ENCODE assay signal across 1 cellular context in the genomic region with DNA sequence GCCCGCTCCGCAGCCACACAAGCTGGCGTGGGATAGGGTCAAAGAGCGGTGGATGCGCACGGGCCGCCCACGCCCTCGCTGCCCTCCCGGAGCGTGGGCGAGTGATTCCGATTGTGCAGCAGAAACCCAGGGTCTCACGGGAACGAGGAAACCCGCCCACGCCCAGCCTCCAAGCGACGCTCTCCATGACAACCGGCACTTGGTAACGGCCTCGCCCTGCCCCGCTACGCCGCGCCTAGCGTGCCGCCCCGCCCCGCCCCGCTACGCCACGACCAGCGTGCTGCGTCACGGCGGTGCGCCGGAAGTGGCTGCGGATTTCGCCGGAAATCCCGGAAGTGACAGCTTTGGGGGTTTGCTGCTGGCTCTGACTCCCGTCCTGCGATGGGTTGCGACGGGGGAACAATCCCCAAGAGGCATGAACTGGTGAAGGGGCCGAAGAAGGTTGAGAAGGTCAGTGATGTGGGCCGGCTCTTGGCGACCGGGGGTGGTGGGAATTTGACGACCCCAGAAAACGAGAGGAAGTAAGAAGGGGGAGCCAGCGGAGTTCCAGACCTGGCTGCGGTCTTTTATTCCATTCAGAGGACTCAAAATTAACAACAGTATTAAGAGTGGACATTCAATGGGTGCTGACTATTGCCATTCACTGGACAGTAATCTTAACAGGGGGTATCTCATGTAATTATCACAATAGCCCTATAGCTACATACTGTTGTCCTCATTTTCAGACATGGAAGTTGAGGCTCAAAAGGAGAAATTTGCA.
TF ChIP-seq lines count a peak whose summit lies in the region.

RTF2 (plus strand) TSS at position 311 of the 760 bp plus-strand sequence; CDS start at position 382, 71 bp downstream.

TF ChIP-seq in HepG2, 621 proteins besides CTCF, POLR2A, EP300 and RAD21 (continued from another document and continues in another):
- TF ChIP-seq ZNF574 (CRISPR knock-in tag; IDR thresholded peaks at IDR 0.05) (peak; percentile 97), CREM (IDR thresholded peaks at IDR 0.05) (peak; percentile 98), CREM (CRISPR knock-in tag; IDR thresholded peaks at IDR 0.05) (peak; percentile 96), PHF21A (CRISPR knock-in tag; IDR thresholded peaks at IDR 0.05) (0 out of 2 replicates have a peak, but pooled peaks have one; percentile 64), ZHX1 (CRISPR knock-in tag; IDR thresholded peaks at IDR 0.05; ENCODE audit: low read depth) (peak; percentile 97), CAMTA2 (CRISPR knock-in tag; IDR thresholded peaks at IDR 0.05; ENCODE audit: borderline replicate concordance) (no peak; the same call in 1 of the 2 replicates), NFATC3 (CRISPR knock-in tag; IDR thresholded peaks at IDR 0.05) (no peak; the same call in 1 of the 2 replicates), CREBL2 (CRISPR knock-in tag; IDR thresholded peaks at IDR 0.05; ENCODE audit: borderline replicate concordance) (0 out of 2 replicates have a peak, but pooled peaks have one; percentile 79), ZBTB26 (CRISPR knock-in tag; IDR thresholded peaks at IDR 0.05; ENCODE audit: borderline replicate concordance) (peak; percentile 89; the same call in 1 of the 2 replicates), ZNF33B (CRISPR knock-in tag; IDR thresholded peaks at IDR 0.05) (no peak; the same call in 1 of the 2 replicates), IKZF1 (IDR thresholded peaks at IDR 0.05) (no peak), SATB2 (CRISPR knock-in tag; IDR thresholded peaks at IDR 0.05) (no peak), MAFK (conservative IDR thresholded peaks at IDR 0.05 in 1 of 2, IDR thresholded peaks at IDR 0.05 in 1 of 2; ENCODE audit: low read length in 2 of 2) (no peak; a peak in 2 of 4 replicates), RFXAP (CRISPR knock-in tag; IDR thresholded peaks at IDR 0.05; ENCODE audit: borderline replicate concordance) (peak; percentile 95; the same call in 1 of the 2 replicates), ZNF737 (CRISPR knock-in tag; IDR thresholded peaks at IDR 0.05; ENCODE audit: borderline replicate concordance) (peak; percentile 63; the same call in 1 of the 2 replicates), TFAP4 (IDR thresholded peaks at IDR 0.05; ENCODE audit: borderline replicate concordance, low read depth) (peak; percentile 41; the same call in 1 of the 2 replicates), SIN3A (IDR thresholded peaks at IDR 0.05; ENCODE audit: borderline replicate concordance, low read depth, low read length) (peak; percentile 96), ZNF775 (CRISPR knock-in tag; IDR thresholded peaks at IDR 0.05; ENCODE audit: borderline replicate concordance) (no peak), SP4 (CRISPR knock-in tag; IDR thresholded peaks at IDR 0.05) (peak; percentile 96; the same call in 1 of the 2 replicates), PREB (CRISPR knock-in tag; IDR thresholded peaks at IDR 0.05) (no peak), ZBTB3 (CRISPR knock-in tag; IDR thresholded peaks at IDR 0.05; ENCODE audit: borderline replicate concordance, low read depth) (peak; percentile 97), SNAI1 (CRISPR knock-in tag; IDR thresholded peaks at IDR 0.05; ENCODE audit: borderline replicate concordance) (no peak), PCBP1 (IDR thresholded peaks at IDR 0.05; ENCODE audit: borderline replicate concordance, low read depth, low read length) (peak; percentile 98), ZNF720 (CRISPR knock-in tag; IDR thresholded peaks at IDR 0.05) (no peak), YEATS4 (CRISPR knock-in tag; IDR thresholded peaks at IDR 0.05; ENCODE audit: borderline replicate concordance) (peak; percentile 96), ETV5 (CRISPR knock-in tag; IDR thresholded peaks at IDR 0.05; ENCODE audit: borderline replicate concordance) (peak; percentile 87), ZNF232 (CRISPR knock-in tag; IDR thresholded peaks at IDR 0.05; ENCODE audit: borderline replicate concordance) (peak; percentile 49; the same call in 1 of the 2 replicates), MTA3 (CRISPR knock-in tag; IDR thresholded peaks at IDR 0.05) (no peak), CEBPG (CRISPR knock-in tag; IDR thresholded peaks at IDR 0.05) (peak; percentile 73), JUND (CRISPR knock-in tag; IDR thresholded peaks at IDR 0.05) (peak; percentile 79)
- TF ChIP-seq, protein P1, sequence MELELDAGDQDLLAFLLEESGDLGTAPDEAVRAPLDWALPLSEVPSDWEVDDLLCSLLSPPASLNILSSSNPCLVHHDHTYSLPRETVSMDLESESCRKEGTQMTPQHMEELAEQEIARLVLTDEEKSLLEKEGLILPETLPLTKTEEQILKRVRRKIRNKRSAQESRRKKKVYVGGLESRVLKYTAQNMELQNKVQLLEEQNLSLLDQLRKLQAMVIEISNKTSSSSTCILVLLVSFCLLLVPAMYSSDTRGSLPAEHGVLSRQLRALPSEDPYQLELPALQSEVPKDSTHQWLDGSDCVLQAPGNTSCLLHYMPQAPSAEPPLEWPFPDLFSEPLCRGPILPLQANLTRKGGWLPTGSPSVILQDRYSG (CRISPR knock-in tag; IDR thresholded peaks at IDR 0.05) = peak; percentile 81; the same call in 1 of the 2 replicates
- TF ChIP-seq, protein P2, sequence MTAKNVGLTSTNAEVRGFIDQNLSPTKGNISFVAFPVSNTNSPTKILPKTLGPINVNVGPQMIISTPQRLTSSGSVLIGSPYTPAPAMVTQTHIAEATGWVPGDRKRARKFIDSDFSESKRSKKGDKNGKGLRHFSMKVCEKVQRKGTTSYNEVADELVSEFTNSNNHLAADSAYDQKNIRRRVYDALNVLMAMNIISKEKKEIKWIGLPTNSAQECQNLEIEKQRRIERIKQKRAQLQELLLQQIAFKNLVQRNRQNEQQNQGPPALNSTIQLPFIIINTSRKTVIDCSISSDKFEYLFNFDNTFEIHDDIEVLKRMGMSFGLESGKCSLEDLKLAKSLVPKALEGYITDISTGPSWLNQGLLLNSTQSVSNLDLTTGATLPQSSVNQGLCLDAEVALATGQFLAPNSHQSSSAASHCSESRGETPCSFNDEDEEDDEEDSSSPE (CRISPR knock-in tag; IDR thresholded peaks at IDR 0.05) = peak; percentile 74; the same call in 1 of the 2 replicates
- TF ChIP-seq, protein P3, sequence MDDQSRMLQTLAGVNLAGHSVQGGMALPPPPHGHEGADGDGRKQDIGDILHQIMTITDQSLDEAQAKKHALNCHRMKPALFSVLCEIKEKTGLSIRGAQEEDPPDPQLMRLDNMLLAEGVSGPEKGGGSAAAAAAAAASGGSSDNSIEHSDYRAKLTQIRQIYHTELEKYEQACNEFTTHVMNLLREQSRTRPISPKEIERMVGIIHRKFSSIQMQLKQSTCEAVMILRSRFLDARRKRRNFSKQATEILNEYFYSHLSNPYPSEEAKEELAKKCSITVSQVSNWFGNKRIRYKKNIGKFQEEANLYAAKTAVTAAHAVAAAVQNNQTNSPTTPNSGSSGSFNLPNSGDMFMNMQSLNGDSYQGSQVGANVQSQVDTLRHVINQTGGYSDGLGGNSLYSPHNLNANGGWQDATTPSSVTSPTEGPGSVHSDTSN (CRISPR knock-in tag; IDR thresholded peaks at IDR 0.05; ENCODE audit: borderline replicate concordance) = no peak
- TF ChIP-seq, protein P4, sequence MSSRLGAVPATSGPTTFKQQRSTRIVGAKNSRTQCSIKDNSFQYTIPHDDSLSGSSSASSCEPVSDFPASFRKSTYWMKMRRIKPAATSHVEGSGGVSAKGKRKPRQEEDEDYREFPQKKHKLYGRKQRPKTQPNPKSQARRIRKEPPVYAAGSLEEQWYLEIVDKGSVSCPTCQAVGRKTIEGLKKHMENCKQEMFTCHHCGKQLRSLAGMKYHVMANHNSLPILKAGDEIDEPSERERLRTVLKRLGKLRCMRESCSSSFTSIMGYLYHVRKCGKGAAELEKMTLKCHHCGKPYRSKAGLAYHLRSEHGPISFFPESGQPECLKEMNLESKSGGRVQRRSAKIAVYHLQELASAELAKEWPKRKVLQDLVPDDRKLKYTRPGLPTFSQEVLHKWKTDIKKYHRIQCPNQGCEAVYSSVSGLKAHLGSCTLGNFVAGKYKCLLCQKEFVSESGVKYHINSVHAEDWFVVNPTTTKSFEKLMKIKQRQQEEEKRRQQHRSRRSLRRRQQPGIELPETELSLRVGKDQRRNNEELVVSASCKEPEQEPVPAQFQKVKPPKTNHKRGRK (CRISPR knock-in tag; IDR thresholded peaks at IDR 0.05) = no peak
- TF ChIP-seq, protein P5, sequence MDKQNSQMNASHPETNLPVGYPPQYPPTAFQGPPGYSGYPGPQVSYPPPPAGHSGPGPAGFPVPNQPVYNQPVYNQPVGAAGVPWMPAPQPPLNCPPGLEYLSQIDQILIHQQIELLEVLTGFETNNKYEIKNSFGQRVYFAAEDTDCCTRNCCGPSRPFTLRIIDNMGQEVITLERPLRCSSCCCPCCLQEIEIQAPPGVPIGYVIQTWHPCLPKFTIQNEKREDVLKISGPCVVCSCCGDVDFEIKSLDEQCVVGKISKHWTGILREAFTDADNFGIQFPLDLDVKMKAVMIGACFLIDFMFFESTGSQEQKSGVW (CRISPR knock-in tag; IDR thresholded peaks at IDR 0.05; ENCODE audit: borderline replicate concordance) = no peak
